Comparison of ENCODE assay signal across 15 cellular contexts in genomic region chr6:136181191-136181833, GRCh38.
"Had no signal": no experiment of that assay in that cellular context is flagged by ENCODE, and none has a peak within 500 bp of the region (broad histone marks: within the 10 kb centered on the region; RNA-seq: fewer than 3 reads in every experiment).

No MANE protein-coding gene starts in this region.

- DNase-seq: activated gamma-delta T cell treated with Interleukin-2 at 50 U/mL for 16 hours; activated T-cell treated with anti-CD3 and anti-CD28 coated beads, Interleukin-2, amount 50 U/mL, for 1 hour; anterior cingulate cortex; brain microvascular endothelial cell; cortex of kidney; kidney glomerular epithelial cell; naive thymus-derived CD4-positive, alpha-beta T cell; pancreas; stimulated activated CD4-positive, alpha-beta T cell treated with anti-CD3 and anti-CD28 coated beads, Interleukin-4, amount 100 ng/mL, for 24 hours; stimulated activated naive CD8-positive, alpha-beta T cell treated with anti-CD3 and anti-CD28 coated beads, Interleukin-15, Interleukin-2, amounts not matched to agents 100 U/mL and 50 U/mL, for 24 hours; T-helper 9 cell; thyroid gland had no signal

- H3K27ac Mint-ChIP-seq: activated naive CD4-positive, alpha-beta T cell treated with anti-CD3 and anti-CD28 coated beads, Interleukin-2, amount 50 U/mL, for 24 hours; naive thymus-derived CD4-positive, alpha-beta T cell had no signal

- ATAC-seq: naive thymus-derived CD4-positive, alpha-beta T cell; pancreas; stimulated activated naive CD8-positive, alpha-beta T cell treated with anti-CD3 and anti-CD28 coated beads, Interleukin-15, Interleukin-2, amounts not matched to agents 100 U/mL and 50 U/mL, for 24 hours had no signal

- H3K27me3 ChIP-seq: brain microvascular endothelial cell, pancreas, thyroid gland had no signal

- H3K9me3 ChIP-seq: pancreas, thyroid gland had no signal

- H3K27me3 Mint-ChIP-seq: activated naive CD4-positive, alpha-beta T cell treated with anti-CD3 and anti-CD28 coated beads, Interleukin-2, amount 50 U/mL, for 24 hours had no signal

- H3K4me1 ChIP-seq: pancreas had no signal

- H3K36me3 Mint-ChIP-seq: activated naive CD4-positive, alpha-beta T cell treated with anti-CD3 and anti-CD28 coated beads, Interleukin-2, amount 50 U/mL, for 24 hours had no signal

- H3K27ac ChIP-seq: brain microvascular endothelial cell, epithelial cell of prostate, pancreas, thyroid gland had no signal

- H3K36me3 ChIP-seq: pancreas, thyroid gland had no signal

- FAIRE-seq: pancreas had no signal

- H3K9me3 Mint-ChIP-seq: activated naive CD4-positive, alpha-beta T cell treated with anti-CD3 and anti-CD28 coated beads, Interleukin-2, amount 50 U/mL, for 24 hours had no signal

- H3K4me3 ChIP-seq: lung, pancreas, thyroid gland had no signal

- H3K4me1 Mint-ChIP-seq: activated naive CD4-positive, alpha-beta T cell treated with anti-CD3 and anti-CD28 coated beads, Interleukin-2, amount 50 U/mL, for 24 hours had no signal

- H3K4me3 Mint-ChIP-seq: activated naive CD4-positive, alpha-beta T cell treated with anti-CD3 and anti-CD28 coated beads, Interleukin-2, amount 50 U/mL, for 24 hours; naive thymus-derived CD4-positive, alpha-beta T cell had no signal
